In the genomic region with DNA sequence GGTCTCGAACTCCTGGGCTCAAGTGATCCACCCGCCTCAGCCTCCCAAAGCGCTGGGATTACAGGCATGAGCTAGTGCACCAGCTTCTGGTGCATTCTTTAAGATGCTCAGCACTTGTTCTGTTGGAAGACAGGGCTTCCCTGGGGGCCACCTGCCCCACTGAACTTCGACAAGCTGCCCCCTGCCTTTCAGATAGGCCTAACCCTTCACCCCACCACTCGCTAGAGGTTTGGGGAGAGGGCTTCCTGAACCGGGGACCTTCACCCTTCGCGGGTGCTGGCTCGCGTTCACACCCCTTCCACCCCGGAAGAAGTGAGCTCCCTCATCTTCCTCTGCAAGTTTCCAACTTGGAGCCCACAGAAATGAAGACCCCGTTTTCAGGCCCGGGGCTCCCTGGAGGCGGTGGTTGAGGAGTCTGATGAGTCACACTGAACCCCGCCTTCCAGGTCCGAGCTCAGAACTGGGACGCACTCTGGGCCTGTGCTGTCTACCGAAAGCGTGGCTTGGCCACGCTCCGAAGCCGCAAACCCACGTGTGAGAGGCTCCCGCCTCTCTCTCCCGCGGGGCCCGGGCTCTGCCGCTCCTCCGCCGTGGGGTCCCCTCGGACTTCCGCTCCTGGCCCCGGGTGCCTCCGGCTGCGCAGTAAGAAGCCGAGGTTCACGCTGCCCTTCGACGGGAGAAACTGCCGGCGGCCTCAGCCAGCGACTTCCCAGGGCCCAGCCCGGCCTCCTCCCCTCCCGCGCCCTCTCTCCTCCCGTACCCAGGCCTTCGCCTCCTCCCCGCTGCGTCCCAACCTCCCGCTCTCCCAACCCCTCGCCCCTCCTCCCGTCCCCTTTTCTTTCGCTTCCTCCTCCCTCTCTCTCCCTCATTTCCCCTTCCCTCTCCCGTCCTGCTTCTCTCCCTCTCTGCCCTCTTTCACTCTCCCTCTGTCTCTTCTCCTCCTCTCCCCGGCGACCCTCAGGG, we compare ENCODE assay signal across 1 cellular context.
TF ChIP-seq lines count a peak whose summit lies in the region.

No MANE protein-coding gene starts in this region.

TF ChIP-seq in K562, 482 proteins besides CTCF, POLR2A, EP300 and RAD21 (continued from another document):
- TF ChIP-seq, protein P1, sequence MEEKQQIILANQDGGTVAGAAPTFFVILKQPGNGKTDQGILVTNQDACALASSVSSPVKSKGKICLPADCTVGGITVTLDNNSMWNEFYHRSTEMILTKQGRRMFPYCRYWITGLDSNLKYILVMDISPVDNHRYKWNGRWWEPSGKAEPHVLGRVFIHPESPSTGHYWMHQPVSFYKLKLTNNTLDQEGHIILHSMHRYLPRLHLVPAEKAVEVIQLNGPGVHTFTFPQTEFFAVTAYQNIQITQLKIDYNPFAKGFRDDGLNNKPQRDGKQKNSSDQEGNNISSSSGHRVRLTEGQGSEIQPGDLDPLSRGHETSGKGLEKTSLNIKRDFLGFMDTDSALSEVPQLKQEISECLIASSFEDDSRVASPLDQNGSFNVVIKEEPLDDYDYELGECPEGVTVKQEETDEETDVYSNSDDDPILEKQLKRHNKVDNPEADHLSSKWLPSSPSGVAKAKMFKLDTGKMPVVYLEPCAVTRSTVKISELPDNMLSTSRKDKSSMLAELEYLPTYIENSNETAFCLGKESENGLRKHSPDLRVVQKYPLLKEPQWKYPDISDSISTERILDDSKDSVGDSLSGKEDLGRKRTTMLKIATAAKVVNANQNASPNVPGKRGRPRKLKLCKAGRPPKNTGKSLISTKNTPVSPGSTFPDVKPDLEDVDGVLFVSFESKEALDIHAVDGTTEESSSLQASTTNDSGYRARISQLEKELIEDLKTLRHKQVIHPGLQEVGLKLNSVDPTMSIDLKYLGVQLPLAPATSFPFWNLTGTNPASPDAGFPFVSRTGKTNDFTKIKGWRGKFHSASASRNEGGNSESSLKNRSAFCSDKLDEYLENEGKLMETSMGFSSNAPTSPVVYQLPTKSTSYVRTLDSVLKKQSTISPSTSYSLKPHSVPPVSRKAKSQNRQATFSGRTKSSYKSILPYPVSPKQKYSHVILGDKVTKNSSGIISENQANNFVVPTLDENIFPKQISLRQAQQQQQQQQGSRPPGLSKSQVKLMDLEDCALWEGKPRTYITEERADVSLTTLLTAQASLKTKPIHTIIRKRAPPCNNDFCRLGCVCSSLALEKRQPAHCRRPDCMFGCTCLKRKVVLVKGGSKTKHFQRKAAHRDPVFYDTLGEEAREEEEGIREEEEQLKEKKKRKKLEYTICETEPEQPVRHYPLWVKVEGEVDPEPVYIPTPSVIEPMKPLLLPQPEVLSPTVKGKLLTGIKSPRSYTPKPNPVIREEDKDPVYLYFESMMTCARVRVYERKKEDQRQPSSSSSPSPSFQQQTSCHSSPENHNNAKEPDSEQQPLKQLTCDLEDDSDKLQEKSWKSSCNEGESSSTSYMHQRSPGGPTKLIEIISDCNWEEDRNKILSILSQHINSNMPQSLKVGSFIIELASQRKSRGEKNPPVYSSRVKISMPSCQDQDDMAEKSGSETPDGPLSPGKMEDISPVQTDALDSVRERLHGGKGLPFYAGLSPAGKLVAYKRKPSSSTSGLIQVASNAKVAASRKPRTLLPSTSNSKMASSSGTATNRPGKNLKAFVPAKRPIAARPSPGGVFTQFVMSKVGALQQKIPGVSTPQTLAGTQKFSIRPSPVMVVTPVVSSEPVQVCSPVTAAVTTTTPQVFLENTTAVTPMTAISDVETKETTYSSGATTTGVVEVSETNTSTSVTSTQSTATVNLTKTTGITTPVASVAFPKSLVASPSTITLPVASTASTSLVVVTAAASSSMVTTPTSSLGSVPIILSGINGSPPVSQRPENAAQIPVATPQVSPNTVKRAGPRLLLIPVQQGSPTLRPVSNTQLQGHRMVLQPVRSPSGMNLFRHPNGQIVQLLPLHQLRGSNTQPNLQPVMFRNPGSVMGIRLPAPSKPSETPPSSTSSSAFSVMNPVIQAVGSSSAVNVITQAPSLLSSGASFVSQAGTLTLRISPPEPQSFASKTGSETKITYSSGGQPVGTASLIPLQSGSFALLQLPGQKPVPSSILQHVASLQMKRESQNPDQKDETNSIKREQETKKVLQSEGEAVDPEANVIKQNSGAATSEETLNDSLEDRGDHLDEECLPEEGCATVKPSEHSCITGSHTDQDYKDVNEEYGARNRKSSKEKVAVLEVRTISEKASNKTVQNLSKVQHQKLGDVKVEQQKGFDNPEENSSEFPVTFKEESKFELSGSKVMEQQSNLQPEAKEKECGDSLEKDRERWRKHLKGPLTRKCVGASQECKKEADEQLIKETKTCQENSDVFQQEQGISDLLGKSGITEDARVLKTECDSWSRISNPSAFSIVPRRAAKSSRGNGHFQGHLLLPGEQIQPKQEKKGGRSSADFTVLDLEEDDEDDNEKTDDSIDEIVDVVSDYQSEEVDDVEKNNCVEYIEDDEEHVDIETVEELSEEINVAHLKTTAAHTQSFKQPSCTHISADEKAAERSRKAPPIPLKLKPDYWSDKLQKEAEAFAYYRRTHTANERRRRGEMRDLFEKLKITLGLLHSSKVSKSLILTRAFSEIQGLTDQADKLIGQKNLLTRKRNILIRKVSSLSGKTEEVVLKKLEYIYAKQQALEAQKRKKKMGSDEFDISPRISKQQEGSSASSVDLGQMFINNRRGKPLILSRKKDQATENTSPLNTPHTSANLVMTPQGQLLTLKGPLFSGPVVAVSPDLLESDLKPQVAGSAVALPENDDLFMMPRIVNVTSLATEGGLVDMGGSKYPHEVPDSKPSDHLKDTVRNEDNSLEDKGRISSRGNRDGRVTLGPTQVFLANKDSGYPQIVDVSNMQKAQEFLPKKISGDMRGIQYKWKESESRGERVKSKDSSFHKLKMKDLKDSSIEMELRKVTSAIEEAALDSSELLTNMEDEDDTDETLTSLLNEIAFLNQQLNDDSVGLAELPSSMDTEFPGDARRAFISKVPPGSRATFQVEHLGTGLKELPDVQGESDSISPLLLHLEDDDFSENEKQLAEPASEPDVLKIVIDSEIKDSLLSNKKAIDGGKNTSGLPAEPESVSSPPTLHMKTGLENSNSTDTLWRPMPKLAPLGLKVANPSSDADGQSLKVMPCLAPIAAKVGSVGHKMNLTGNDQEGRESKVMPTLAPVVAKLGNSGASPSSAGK (IDR thresholded peaks at IDR 0.05): peak; percentile 84
- TF ChIP-seq ESRRB (CRISPR knock-in tag; IDR thresholded peaks at IDR 0.05; ENCODE audit: borderline replicate concordance) (no peak), MYNN (IDR thresholded peaks at IDR 0.05) (no peak), MYNN (CRISPR knock-in tag; IDR thresholded peaks at IDR 0.05) (no peak), L3MBTL2 (IDR thresholded peaks at IDR 0.05) (peak; percentile 71), BRF1 (IDR thresholded peaks at IDR 0.05; ENCODE audit: borderline replicate concordance, extremely low read depth, insufficient read length) (no peak)
- TF ChIP-seq, protein P2, sequence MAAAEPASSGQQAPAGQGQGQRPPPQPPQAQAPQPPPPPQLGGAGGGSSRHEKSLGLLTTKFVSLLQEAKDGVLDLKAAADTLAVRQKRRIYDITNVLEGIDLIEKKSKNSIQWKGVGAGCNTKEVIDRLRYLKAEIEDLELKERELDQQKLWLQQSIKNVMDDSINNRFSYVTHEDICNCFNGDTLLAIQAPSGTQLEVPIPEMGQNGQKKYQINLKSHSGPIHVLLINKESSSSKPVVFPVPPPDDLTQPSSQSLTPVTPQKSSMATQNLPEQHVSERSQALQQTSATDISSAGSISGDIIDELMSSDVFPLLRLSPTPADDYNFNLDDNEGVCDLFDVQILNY (CRISPR knock-in tag; IDR thresholded peaks at IDR 0.05): no peak
